Comparison of ENCODE assay signal across 1 cellular context in the genomic region with DNA sequence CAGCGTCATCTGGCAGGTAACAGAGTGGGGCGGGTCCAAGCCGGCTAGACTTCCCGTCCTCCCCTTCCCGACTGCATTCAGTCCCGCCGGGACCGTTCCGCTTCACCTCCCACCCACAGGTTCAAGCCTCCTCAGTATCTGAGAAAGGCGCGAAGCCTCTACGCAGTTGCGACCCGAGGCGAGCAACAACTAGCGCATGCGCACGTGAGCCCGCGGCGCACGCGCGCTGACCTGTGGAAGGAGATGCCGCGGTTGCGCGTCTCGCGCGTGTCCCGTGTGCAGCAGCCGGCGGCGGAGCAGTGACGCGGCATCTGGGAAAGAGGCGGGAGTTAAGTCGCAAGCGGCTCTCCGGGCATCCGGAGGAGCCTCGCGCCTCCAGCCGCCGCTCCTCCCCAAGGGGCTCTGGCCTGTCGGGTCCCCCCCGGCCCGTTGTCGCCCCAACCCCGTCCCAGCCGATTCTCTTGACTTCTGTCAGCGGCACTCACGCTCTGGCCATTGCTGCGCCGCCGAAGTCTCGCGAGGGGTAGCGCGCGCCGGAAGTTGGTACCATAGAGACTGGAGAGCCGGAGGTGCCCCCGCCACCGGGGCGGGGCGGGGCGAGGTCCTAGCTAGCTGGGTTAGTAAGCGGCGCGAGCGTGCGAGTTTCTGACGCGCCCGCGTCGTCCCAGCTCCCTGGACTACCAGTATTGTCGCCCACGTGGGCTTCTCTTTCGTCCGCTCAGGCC.
TF ChIP-seq lines count a peak whose summit lies in the region.

A gene with protein sequence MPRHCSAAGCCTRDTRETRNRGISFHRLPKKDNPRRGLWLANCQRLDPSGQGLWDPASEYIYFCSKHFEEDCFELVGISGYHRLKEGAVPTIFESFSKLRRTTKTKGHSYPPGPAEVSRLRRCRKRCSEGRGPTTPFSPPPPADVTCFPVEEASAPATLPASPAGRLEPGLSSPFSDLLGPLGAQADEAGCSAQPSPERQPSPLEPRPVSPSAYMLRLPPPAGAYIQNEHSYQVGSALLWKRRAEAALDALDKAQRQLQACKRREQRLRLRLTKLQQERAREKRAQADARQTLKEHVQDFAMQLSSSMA (minus strand): TSS at position 518 of the 725 bp plus-strand sequence. CDS start 207 bp downstream, at position 311.

TF ChIP-seq in HEK293, 187 proteins besides CTCF, POLR2A, EP300 and RAD21 (continued from another document and continues in another):
- TF ChIP-seq ZNF830 (tag by site-specific recombination; IDR thresholded peaks at IDR 0.05; ENCODE audit: low read depth) (no peak), SP2 (tag by site-specific recombination; IDR thresholded peaks at IDR 0.05) (peak; percentile 78), ZBTB1 (tag by site-specific recombination; IDR thresholded peaks at IDR 0.05) (no peak), GLIS1 (tag by site-specific recombination; IDR thresholded peaks at IDR 0.05) (no peak), ZSCAN30 (tag by site-specific recombination; IDR thresholded peaks at IDR 0.05) (peak; percentile 4; the same call in 1 of the 2 replicates), ZBTB21 (tag by site-specific recombination; IDR thresholded peaks at IDR 0.05) (no peak; the same call in none of the 2 replicates), ZNF391 (tag by site-specific recombination; IDR thresholded peaks at IDR 0.05; ENCODE audit: borderline replicate concordance, low read depth) (peak; percentile 38; the same call in 1 of the 2 replicates), SCRT2 (tag by site-specific recombination; IDR thresholded peaks at IDR 0.05) (peak; percentile 99), SCRT1 (tag by site-specific recombination; IDR thresholded peaks at IDR 0.05; ENCODE audit: borderline replicate concordance) (peak; percentile 99), ZNF341 (tag by site-specific recombination; IDR thresholded peaks at IDR 0.05; ENCODE audit: low read depth) (peak; percentile 45; the same call in 1 of the 2 replicates), ZSCAN23 (tag by site-specific recombination; IDR thresholded peaks at IDR 0.05) (peak; percentile 67; the same call in 1 of the 2 replicates), YY1 (tag by site-specific recombination; IDR thresholded peaks at IDR 0.05) (peak; percentile 86), KLF8 (tag by site-specific recombination; IDR thresholded peaks at IDR 0.05) (peak; percentile 93), ZNF24 (tag by site-specific recombination; IDR thresholded peaks at IDR 0.05) (no peak; the same call in none of the 2 replicates), ZNF555 (tag by site-specific recombination; conservative IDR thresholded peaks at IDR 0.05) (no peak), EGR2 (tag by site-specific recombination; IDR thresholded peaks at IDR 0.05; ENCODE audit: low read depth) (peak; percentile 54; the same call in 1 of the 2 replicates), MYNN (tag by site-specific recombination; IDR thresholded peaks at IDR 0.05; ENCODE audit: borderline replicate concordance) (no peak), ZNF785 (tag by site-specific recombination; IDR thresholded peaks at IDR 0.05) (peak; percentile 79; the same call in 1 of the 2 replicates), ZEB2 (tag by site-specific recombination; IDR thresholded peaks at IDR 0.05) (peak; percentile 89), WT1 (tag by site-specific recombination; IDR thresholded peaks at IDR 0.05) (peak; percentile 63; the same call in 1 of the 2 replicates), ZNF501 (tag by site-specific recombination; IDR thresholded peaks at IDR 0.05) (peak; percentile 86; the same call in 1 of the 2 replicates), ZNF335 (tag by site-specific recombination; conservative IDR thresholded peaks at IDR 0.05) (0 out of 2 replicates have a peak, but pooled peaks have one; percentile 8), ZBTB8A (tag by site-specific recombination; IDR thresholded peaks at IDR 0.05) (peak; percentile 28), ZNF16 (tag by site-specific recombination; IDR thresholded peaks at IDR 0.05; ENCODE audit: low read depth) (no peak), ZFP37 (tag by site-specific recombination; IDR thresholded peaks at IDR 0.05) (peak; percentile 50)
- TF ChIP-seq, protein P1, sequence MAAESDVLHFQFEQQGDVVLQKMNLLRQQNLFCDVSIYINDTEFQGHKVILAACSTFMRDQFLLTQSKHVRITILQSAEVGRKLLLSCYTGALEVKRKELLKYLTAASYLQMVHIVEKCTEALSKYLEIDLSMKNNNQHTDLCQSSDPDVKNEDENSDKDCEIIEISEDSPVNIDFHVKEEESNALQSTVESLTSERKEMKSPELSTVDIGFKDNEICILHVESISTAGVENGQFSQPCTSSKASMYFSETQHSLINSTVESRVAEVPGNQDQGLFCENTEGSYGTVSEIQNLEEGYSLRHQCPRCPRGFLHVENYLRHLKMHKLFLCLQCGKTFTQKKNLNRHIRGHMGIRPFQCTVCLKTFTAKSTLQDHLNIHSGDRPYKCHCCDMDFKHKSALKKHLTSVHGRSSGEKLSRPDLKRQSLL (tag by site-specific recombination; IDR thresholded peaks at IDR 0.05), result no peak; the same call in 1 of the 2 replicates
- TF ChIP-seq, protein P2, sequence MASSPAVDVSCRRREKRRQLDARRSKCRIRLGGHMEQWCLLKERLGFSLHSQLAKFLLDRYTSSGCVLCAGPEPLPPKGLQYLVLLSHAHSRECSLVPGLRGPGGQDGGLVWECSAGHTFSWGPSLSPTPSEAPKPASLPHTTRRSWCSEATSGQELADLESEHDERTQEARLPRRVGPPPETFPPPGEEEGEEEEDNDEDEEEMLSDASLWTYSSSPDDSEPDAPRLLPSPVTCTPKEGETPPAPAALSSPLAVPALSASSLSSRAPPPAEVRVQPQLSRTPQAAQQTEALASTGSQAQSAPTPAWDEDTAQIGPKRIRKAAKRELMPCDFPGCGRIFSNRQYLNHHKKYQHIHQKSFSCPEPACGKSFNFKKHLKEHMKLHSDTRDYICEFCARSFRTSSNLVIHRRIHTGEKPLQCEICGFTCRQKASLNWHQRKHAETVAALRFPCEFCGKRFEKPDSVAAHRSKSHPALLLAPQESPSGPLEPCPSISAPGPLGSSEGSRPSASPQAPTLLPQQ (tag by site-specific recombination; IDR thresholded peaks at IDR 0.05), result peak; percentile 67
- TF ChIP-seq, protein P3, sequence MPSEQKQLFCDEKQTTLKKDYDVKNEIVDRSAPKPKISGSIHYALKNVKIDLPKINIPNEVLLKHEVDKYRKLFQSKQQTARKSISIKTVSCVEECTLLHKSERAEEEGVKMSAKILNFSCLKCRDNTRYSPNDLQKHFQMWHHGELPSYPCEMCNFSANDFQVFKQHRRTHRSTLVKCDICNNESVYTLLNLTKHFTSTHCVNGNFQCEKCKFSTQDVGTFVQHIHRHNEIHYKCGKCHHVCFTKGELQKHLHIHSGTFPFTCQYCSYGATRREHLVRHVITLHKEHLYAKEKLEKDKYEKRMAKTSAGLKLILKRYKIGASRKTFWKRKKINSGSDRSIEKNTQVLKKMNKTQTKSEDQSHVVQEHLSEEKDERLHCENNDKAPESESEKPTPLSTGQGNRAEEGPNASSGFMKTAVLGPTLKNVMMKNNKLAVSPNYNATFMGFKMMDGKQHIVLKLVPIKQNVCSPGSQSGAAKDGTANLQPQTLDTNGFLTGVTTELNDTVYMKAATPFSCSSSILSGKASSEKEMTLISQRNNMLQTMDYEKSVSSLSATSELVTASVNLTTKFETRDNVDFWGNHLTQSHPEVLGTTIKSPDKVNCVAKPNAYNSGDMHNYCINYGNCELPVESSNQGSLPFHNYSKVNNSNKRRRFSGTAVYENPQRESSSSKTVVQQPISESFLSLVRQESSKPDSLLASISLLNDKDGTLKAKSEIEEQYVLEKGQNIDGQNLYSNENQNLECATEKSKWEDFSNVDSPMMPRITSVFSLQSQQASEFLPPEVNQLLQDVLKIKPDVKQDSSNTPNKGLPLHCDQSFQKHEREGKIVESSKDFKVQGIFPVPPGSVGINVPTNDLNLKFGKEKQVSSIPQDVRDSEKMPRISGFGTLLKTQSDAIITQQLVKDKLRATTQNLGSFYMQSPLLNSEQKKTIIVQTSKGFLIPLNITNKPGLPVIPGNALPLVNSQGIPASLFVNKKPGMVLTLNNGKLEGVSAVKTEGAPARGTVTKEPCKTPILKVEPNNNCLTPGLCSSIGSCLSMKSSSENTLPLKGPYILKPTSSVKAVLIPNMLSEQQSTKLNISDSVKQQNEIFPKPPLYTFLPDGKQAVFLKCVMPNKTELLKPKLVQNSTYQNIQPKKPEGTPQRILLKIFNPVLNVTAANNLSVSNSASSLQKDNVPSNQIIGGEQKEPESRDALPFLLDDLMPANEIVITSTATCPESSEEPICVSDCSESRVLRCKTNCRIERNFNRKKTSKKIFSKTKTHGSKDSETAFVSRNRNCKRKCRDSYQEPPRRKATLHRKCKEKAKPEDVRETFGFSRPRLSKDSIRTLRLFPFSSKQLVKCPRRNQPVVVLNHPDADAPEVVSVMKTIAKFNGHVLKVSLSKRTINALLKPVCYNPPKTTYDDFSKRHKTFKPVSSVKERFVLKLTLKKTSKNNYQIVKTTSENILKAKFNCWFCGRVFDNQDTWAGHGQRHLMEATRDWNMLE (tag by site-specific recombination; conservative IDR thresholded peaks at IDR 0.05; ENCODE audit: low read depth), result peak; percentile 60
- TF ChIP-seq, protein P4, sequence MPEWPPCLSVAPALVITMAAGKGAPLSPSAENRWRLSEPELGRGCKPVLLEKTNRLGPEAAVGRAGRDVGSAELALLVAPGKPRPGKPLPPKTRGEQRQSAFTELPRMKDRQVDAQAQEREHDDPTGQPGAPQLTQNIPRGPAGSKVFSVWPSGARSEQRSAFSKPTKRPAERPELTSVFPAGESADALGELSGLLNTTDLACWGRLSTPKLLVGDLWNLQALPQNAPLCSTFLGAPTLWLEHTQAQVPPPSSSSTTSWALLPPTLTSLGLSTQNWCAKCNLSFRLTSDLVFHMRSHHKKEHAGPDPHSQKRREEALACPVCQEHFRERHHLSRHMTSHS (tag by site-specific recombination; IDR thresholded peaks at IDR 0.05), result no peak
- TF ChIP-seq, protein P5, sequence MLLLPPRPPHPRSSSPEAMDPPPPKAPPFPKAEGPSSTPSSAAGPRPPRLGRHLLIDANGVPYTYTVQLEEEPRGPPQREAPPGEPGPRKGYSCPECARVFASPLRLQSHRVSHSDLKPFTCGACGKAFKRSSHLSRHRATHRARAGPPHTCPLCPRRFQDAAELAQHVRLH (tag by site-specific recombination; IDR thresholded peaks at IDR 0.05), result peak; percentile 55; the same call in 1 of the 2 replicates
- TF ChIP-seq, protein P6, sequence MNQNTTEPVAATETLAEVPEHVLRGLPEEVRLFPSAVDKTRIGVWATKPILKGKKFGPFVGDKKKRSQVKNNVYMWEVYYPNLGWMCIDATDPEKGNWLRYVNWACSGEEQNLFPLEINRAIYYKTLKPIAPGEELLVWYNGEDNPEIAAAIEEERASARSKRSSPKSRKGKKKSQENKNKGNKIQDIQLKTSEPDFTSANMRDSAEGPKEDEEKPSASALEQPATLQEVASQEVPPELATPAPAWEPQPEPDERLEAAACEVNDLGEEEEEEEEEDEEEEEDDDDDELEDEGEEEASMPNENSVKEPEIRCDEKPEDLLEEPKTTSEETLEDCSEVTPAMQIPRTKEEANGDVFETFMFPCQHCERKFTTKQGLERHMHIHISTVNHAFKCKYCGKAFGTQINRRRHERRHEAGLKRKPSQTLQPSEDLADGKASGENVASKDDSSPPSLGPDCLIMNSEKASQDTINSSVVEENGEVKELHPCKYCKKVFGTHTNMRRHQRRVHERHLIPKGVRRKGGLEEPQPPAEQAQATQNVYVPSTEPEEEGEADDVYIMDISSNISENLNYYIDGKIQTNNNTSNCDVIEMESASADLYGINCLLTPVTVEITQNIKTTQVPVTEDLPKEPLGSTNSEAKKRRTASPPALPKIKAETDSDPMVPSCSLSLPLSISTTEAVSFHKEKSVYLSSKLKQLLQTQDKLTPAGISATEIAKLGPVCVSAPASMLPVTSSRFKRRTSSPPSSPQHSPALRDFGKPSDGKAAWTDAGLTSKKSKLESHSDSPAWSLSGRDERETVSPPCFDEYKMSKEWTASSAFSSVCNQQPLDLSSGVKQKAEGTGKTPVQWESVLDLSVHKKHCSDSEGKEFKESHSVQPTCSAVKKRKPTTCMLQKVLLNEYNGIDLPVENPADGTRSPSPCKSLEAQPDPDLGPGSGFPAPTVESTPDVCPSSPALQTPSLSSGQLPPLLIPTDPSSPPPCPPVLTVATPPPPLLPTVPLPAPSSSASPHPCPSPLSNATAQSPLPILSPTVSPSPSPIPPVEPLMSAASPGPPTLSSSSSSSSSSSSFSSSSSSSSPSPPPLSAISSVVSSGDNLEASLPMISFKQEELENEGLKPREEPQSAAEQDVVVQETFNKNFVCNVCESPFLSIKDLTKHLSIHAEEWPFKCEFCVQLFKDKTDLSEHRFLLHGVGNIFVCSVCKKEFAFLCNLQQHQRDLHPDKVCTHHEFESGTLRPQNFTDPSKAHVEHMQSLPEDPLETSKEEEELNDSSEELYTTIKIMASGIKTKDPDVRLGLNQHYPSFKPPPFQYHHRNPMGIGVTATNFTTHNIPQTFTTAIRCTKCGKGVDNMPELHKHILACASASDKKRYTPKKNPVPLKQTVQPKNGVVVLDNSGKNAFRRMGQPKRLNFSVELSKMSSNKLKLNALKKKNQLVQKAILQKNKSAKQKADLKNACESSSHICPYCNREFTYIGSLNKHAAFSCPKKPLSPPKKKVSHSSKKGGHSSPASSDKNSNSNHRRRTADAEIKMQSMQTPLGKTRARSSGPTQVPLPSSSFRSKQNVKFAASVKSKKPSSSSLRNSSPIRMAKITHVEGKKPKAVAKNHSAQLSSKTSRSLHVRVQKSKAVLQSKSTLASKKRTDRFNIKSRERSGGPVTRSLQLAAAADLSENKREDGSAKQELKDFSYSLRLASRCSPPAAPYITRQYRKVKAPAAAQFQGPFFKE (tag by site-specific recombination; IDR thresholded peaks at IDR 0.05; ENCODE audit: borderline replicate concordance), result no peak
- TF ChIP-seq, protein P7, sequence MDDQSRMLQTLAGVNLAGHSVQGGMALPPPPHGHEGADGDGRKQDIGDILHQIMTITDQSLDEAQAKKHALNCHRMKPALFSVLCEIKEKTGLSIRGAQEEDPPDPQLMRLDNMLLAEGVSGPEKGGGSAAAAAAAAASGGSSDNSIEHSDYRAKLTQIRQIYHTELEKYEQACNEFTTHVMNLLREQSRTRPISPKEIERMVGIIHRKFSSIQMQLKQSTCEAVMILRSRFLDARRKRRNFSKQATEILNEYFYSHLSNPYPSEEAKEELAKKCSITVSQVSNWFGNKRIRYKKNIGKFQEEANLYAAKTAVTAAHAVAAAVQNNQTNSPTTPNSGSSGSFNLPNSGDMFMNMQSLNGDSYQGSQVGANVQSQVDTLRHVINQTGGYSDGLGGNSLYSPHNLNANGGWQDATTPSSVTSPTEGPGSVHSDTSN (CRISPR knock-in tag; IDR thresholded peaks at IDR 0.05), result peak; percentile 68
